In genomic region chr15:63362873-63363272, GRCh38 we compare ENCODE assay signal across 21 cellular contexts. TPM values are rescaled to one million over a fixed set of nuclear protein-coding genes. Genes with fewer than 3 reads are reported as not detected.
"Had no signal": no experiment of that assay in that cellular context is flagged by ENCODE, and none has a peak within 500 bp of the region (broad histone marks: within the 10 kb centered on the region; RNA-seq: fewer than 3 reads in every experiment).

No MANE protein-coding gene starts in this region.

- H3K9me3 Mint-ChIP-seq: activated CD4-positive, alpha-beta T cell treated with anti-CD3 and anti-CD28 coated beads, Interleukin-2, amount 10 ng/mL, durations not matched to agents 7 days and 5 days; activated naive CD8-positive, alpha-beta T cell treated with anti-CD3 and anti-CD28 coated beads, Interleukin-2, amount 10 ng/mL, durations not matched to agents 7 days and 5 days; central memory CD8-positive, alpha-beta T cell; nephron had no signal

- FAIRE-seq: endothelial cell of umbilical vein, kidney, TTC549 had no signal

- H3K4me3 Mint-ChIP-seq: activated CD4-positive, alpha-beta T cell treated with anti-CD3 and anti-CD28 coated beads, Interleukin-2, amount 10 ng/mL, durations not matched to agents 7 days and 5 days; activated naive CD8-positive, alpha-beta T cell treated with anti-CD3 and anti-CD28 coated beads, Interleukin-2, amount 10 ng/mL, durations not matched to agents 7 days and 5 days; central memory CD8-positive, alpha-beta T cell; nephron had no signal

- H3K36me3 ChIP-seq: brain microvascular endothelial cell, left ventricle myocardium inferior, right atrium auricular region had no signal

- H3K4me1 Mint-ChIP-seq: activated CD4-positive, alpha-beta T cell treated with anti-CD3 and anti-CD28 coated beads, Interleukin-2, amount 10 ng/mL, durations not matched to agents 7 days and 5 days; activated naive CD8-positive, alpha-beta T cell treated with anti-CD3 and anti-CD28 coated beads, Interleukin-2, amount 10 ng/mL, durations not matched to agents 7 days and 5 days; central memory CD8-positive, alpha-beta T cell had no signal

- H3K27ac ChIP-seq: brain microvascular endothelial cell, esophagus squamous epithelium, right atrium auricular region had no signal

- H3K4me3 ChIP-seq: esophagus squamous epithelium, left ventricle myocardium inferior, right atrium auricular region had no signal

- H3K27me3 ChIP-seq: brain microvascular endothelial cell, esophagus squamous epithelium, right atrium auricular region had no signal

- H3K36me3 Mint-ChIP-seq: activated naive CD8-positive, alpha-beta T cell treated with anti-CD3 and anti-CD28 coated beads, Interleukin-2, amount 10 ng/mL, durations not matched to agents 7 days and 5 days had no signal

- H3K9me3 ChIP-seq: esophagus squamous epithelium, left ventricle myocardium inferior, right atrium auricular region had no signal

- H3K27ac Mint-ChIP-seq: activated CD4-positive, alpha-beta T cell treated with anti-CD3 and anti-CD28 coated beads, Interleukin-2, amount 10 ng/mL, durations not matched to agents 7 days and 5 days; activated naive CD8-positive, alpha-beta T cell treated with anti-CD3 and anti-CD28 coated beads, Interleukin-2, amount 10 ng/mL, durations not matched to agents 7 days and 5 days; nephron had no signal

- DNase-seq: activated CD4-positive, alpha-beta T cell treated with anti-CD3 and anti-CD28 coated beads, Interleukin-2, amount 10 ng/mL, durations not matched to agents 7 days and 5 days; activated CD4-positive, CD25-positive, alpha-beta regulatory T cell; activated CD8-positive, alpha-beta memory T cell treated with anti-CD3 and anti-CD28 coated beads for 24 hours; activated naive CD4-positive, alpha-beta T cell; activated naive CD8-positive, alpha-beta T cell treated with anti-CD3 and anti-CD28 coated beads, Interleukin-2, amount 10 ng/mL, durations not matched to agents 7 days and 5 days; effector CD8-positive, alpha-beta T cell; esophagus squamous epithelium; hippocampal formation; nucleus accumbens; stimulated activated CD4-positive, alpha-beta T cell treated with anti-CD3 and anti-CD28 coated beads, Interleukin-2, amount 100 ng/mL, for 48 hours; stimulated activated naive CD4-positive, alpha-beta T cell; T-helper 2 cell; trophoblast cell had no signal

RNA-seq across cellular contexts. Expression of gene CA12, which starts 18.8 kb away (rescaled TPM):
- total RNA-seq: activated CD4-positive, alpha-beta T cell treated with anti-CD3 and anti-CD28 coated beads, Interleukin-2, amount 10 ng/mL, durations not matched to agents 7 days and 5 days; activated naive CD8-positive, alpha-beta T cell treated with anti-CD3 and anti-CD28 coated beads, Interleukin-2, amount 10 ng/mL, durations not matched to agents 7 days and 5 days had no signal
